ENCODE assay signal across 17 cellular contexts in the genomic region with DNA sequence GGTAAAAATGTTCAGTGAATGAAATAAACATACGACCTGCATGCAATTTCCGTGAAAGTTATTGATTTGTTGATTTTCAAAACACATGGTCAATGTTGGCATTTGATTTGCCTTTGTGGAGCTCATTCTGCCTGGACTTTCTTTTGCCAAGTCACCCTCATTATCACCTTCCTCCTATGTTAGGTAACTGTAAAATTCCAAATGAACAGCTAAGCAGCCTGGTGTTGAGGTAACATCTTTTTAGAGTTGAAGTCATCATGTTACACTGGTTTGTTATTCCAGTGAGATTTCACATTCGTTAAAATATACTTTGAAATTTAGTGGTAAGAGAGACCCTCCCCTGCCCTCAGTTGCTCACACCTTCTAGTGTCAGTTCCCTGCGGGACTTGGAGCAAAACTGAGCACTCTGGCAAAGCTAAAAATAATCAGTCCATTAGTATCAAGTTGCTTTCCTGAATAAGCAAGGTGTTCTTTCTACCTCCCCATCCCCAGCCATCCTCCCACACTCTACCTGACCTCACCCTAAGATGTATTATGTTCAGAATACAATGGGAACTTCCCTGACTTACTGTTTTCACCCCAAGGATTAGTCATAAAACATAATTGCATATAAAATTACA.
A peak's percentile ranks its signal among the peaks of the same experiment; 100 is the strongest.
DNase-seq lines count a peak whose midpoint lies in the region; ATAC-seq, FAIRE-seq and TF ChIP-seq lines count a peak whose summit lies in the region.
"Had no signal": no experiment of that assay in that cellular context is flagged by ENCODE, and none has a peak within 500 bp of the region (broad histone marks: within the 10 kb centered on the region; RNA-seq: fewer than 3 reads in every experiment).

No MANE protein-coding gene starts in this region.

- H3K4me2 ChIP-seq in astrocyte (ENCODE audit: low read length): no peak overlapping the region

- H3K36me3 ChIP-seq in astrocyte (ENCODE audit: insufficient read depth, low read length) (no peaks in the 10 kb centered on the region), left ventricle myocardium inferior (no peaks in the 10 kb centered on the region)

- no peaks in the 10 kb centered on the region for H4K20me1 ChIP-seq in astrocyte (ENCODE audit: insufficient read depth, low read length)

- CTCF ChIA-PET in activated CD8-positive, alpha-beta T cell treated with anti-CD3 and anti-CD28 coated beads for 36 hours (lab: Charles Lee): no interaction called here

- no peaks in the 10 kb centered on the region for H3K27me3 Mint-ChIP-seq in astrocyte (ENCODE audit: low read depth, unreplicated experiment)
- no peaks in the 10 kb centered on the region for H3K27me3 Mint-ChIP-seq in activated CD8-positive, alpha-beta T cell treated with anti-CD3 and anti-CD28 coated beads for 36 hours
- H3K27me3 Mint-ChIP-seq: IgD-negative memory B cell had no signal

- H3K27ac Mint-ChIP-seq in astrocyte (ENCODE audit: unreplicated experiment): no peak overlapping the region
- no peak overlapping the region for H3K27ac Mint-ChIP-seq in activated CD8-positive, alpha-beta T cell treated with anti-CD3 and anti-CD28 coated beads for 36 hours
- H3K27ac Mint-ChIP-seq: IgD-negative memory B cell had no signal

- no peak overlapping the region for H3K4me3 Mint-ChIP-seq in astrocyte (ENCODE audit: unreplicated experiment)
- H3K4me3 Mint-ChIP-seq in activated CD8-positive, alpha-beta T cell treated with anti-CD3 and anti-CD28 coated beads for 36 hours: no peak overlapping the region
- H3K4me3 Mint-ChIP-seq: IgD-negative memory B cell had no signal

- no peak overlapping the region for H3K9ac ChIP-seq in astrocyte (ENCODE audit: low read length)

- H3K4me3 ChIP-seq in astrocyte (ENCODE audit: insufficient read depth, low read depth, low read length) (no peak overlapping the region), left ventricle myocardium inferior (no peak overlapping the region)

- ATAC-seq in activated CD8-positive, alpha-beta T cell treated with anti-CD3 and anti-CD28 coated beads for 36 hours: no peak
- ATAC-seq: HCT116, SK-N-SH treated with all-trans-retinoic acid at 6 μM for 48 hours had no signal

- H3K9me3 ChIP-seq in astrocyte (ENCODE audit: insufficient read depth, low read depth, low read length): no peaks in the 10 kb centered on the region
- no peaks in the 10 kb centered on the region for H3K9me3 ChIP-seq in left ventricle myocardium inferior (replicated peaks)

- H3K9me3 Mint-ChIP-seq in astrocyte (ENCODE audit: unreplicated experiment): no peaks in the 10 kb centered on the region
- no peaks in the 10 kb centered on the region for H3K9me3 Mint-ChIP-seq in activated CD8-positive, alpha-beta T cell treated with anti-CD3 and anti-CD28 coated beads for 36 hours

- no peak for TF ChIP-seq CTCF in astrocyte (IDR thresholded peaks at IDR 0.05; ENCODE audit: insufficient read depth, low read depth, low read length)
- no peak for TF ChIP-seq CTCF in left ventricle myocardium inferior (IDR thresholded peaks at IDR 0.05; ENCODE audit: borderline replicate concordance)
- TF ChIP-seq CTCF in activated CD8-positive, alpha-beta T cell treated with anti-CD3 and anti-CD28 coated beads for 36 hours (IDR thresholded peaks at IDR 0.05): no peak

- H3K27ac ChIP-seq in astrocyte (ENCODE audit: low read depth, low read length) (no peak overlapping the region), left ventricle myocardium inferior (replicated peaks) (no peak overlapping the region)
- H3K27ac ChIP-seq: C4-2B had no signal

- DNase-seq in Daoy (ENCODE audit: low read depth) (peak; percentile 9), NCI-H2171 (lab: John Stamatoyannopoulos, UW) (peak; percentile 60), astrocyte (ENCODE audit: low read depth) (no peak), iPS-NIHi11 (ENCODE audit: low spot score) (peak; percentile 20), left ventricle myocardium inferior (no peak), DMS 273 treated with DMSO at 0.1 percent for 48 hours (lab: John Stamatoyannopoulos, UW) (no peak), UCSD-AML1 (lab: John Stamatoyannopoulos, UW; ENCODE audit: unreplicated experiment) (no peak)
- DNase-seq in activated CD8-positive, alpha-beta T cell treated with anti-CD3 and anti-CD28 coated beads for 36 hours: no peak
- DNase-seq: NCI-H1436 treated with DMSO at 0.1 percent for 48 hours; NCI-H526; NK-92 treated with Interleukin-12 subunit alpha and Interleukin-12 subunit beta, amount 100 ng/mL, for 24 hours; Right ventricle myocardium superior had no signal

- H3K4me1 Mint-ChIP-seq in astrocyte (ENCODE audit: low read depth, unreplicated experiment): no peaks in the 10 kb centered on the region
- no peaks in the 10 kb centered on the region for H3K4me1 Mint-ChIP-seq in activated CD8-positive, alpha-beta T cell treated with anti-CD3 and anti-CD28 coated beads for 36 hours (ENCODE audit: low read depth)
- H3K4me1 Mint-ChIP-seq: IgD-negative memory B cell had no signal

- H3K27me3 ChIP-seq in astrocyte (ENCODE audit: insufficient read depth, low read length) (no peaks in the 10 kb centered on the region), left ventricle myocardium inferior (ENCODE audit: low read depth) (no peaks in the 10 kb centered on the region)

- H2AFZ ChIP-seq in astrocyte (ENCODE audit: low read depth, low read length): no peak overlapping the region

- H3K79me2 ChIP-seq in astrocyte (ENCODE audit: insufficient read depth, low read length): no peaks in the 10 kb centered on the region

- intact Hi-C loops in left ventricle myocardium inferior (cut with micrococcal nuclease): no loop called here
- intact Hi-C loops in activated CD8-positive, alpha-beta T cell treated with anti-CD3 and anti-CD28 coated beads for 36 hours (cut with micrococcal nuclease): no loop called here

- POLR2A ChIA-PET in activated CD8-positive, alpha-beta T cell treated with anti-CD3 and anti-CD28 coated beads for 36 hours (lab: Charles Lee): no interaction called here

- H3K4me1 ChIP-seq in astrocyte (ENCODE audit: insufficient read depth, low read length): no peaks in the 10 kb centered on the region
- H3K4me1 ChIP-seq in left ventricle myocardium inferior: no peaks in the 10 kb centered on the region

- peak; percentile 23 for FAIRE-seq in astrocyte (lab: Jason Lieb, UNC)
- FAIRE-seq: GM18507 had no signal

- no peaks in the 10 kb centered on the region for H3K36me3 Mint-ChIP-seq in astrocyte (ENCODE audit: low read depth, unreplicated experiment)
- no peaks in the 10 kb centered on the region for H3K36me3 Mint-ChIP-seq in activated CD8-positive, alpha-beta T cell treated with anti-CD3 and anti-CD28 coated beads for 36 hours (ENCODE audit: low read depth)
- H3K36me3 Mint-ChIP-seq: IgD-negative memory B cell had no signal

Comparison
In these comparisons a context has a peak if more than half of its experiments do, and no peak if none do; other contexts are left out.
1. DNase-seq: peak in Daoy (single experiment), NCI-H2171 (single experiment) and iPS-NIHi11 (single experiment); none in astrocyte (single experiment), left ventricle myocardium inferior (single experiment), DMS 273 treated with DMSO at 0.1 percent for 48 hours (single experiment), activated CD8-positive, alpha-beta T cell treated with anti-CD3 and anti-CD28 coated beads for 36 hours (single experiment) and UCSD-AML1 (single experiment).